In genomic region chr9:5886114-5886939, GRCh38 we compare ENCODE assay signal across 8 cellular contexts. TPM values are rescaled to one million over a fixed set of nuclear protein-coding genes. Genes with fewer than 3 reads are reported as not detected.
DNase-seq lines count a peak whose midpoint lies in the region; ATAC-seq and TF ChIP-seq lines count a peak whose summit lies in the region.

No MANE protein-coding gene starts in this region.

- H3K18ac ChIP-seq in IMR-90 (ENCODE audit: low read depth, low read length): no peak overlapping the region

- H3K9me3 ChIP-seq in IMR-90 (ENCODE audit: control insufficient read depth, insufficient read depth, low read length): no peaks in the 10 kb centered on the region
- no peaks in the 10 kb centered on the region for H3K9me3 ChIP-seq in ovary
- H3K9me3 ChIP-seq in tibial nerve: no peaks in the 10 kb centered on the region

- intact Hi-C loops in IMR-90 (cut with micrococcal nuclease): loop anchor here (1.0 to 2.0 kb wide), 2 partner anchors 168 to 420 kb away; no protein-coding TSS in a partner anchor
- intact Hi-C loops in ovary (cut with DNase I): loop anchor here in 3 of 4 donors (5.0 to 10.0 kb wide), 2 partner anchors 161 to 168 kb away; no protein-coding TSS in a partner anchor

- no peak overlapping the region for H3K14ac ChIP-seq in IMR-90 (replicated peaks; ENCODE audit: low read depth, low read length)

- ATAC-seq in GM21576 (IDR thresholded peaks at IDR 0.05; ENCODE audit: unreplicated experiment) (peak; percentile 91), IMR-90 (ENCODE audit: low read depth) (peak; percentile 99)

- no peak overlapping the region for H3K27ac ChIP-seq in IMR-90 (ENCODE audit: insufficient read depth, low read length)
- no peak overlapping the region for H3K27ac ChIP-seq in ovary
- H3K27ac ChIP-seq in tibial nerve: no peak overlapping the region

- no peak overlapping the region for H3K4ac ChIP-seq in IMR-90 (ENCODE audit: low read depth, low read length)

- H3K79me1 ChIP-seq in IMR-90 (ENCODE audit: low read depth in 1 of 2, low read length in 2 of 2): no peaks in the 10 kb centered on the region

- POLR2A ChIA-PET in IMR-90 (lab: Charles Lee; ENCODE audit: unreplicated experiment): no interaction called here

- DNase-seq in EH (ENCODE audit: low read depth): peak; percentile 67
- peak; percentile 65 for DNase-seq in IMR-90
- peak; percentile 61 for DNase-seq in RPMI7951 (ENCODE audit: low read depth)
- peak; percentile 64 to 65 for DNase-seq in activated T-helper 1 cell treated with anti-CD3 and anti-CD28 coated beads, Interleukin-2, amount 50 U/mL, for 16 hours (ENCODE audit: low read depth in 1 of 2, low spot score in 1 of 2)
- DNase-seq in fibroblast of villous mesenchyme (ENCODE audit: low read depth): peak; percentile 72
- DNase-seq in ovary: peak; percentile 62 to 83 (median 79)
- peak; percentile 40 to 74 for DNase-seq in tibial nerve (ENCODE audit: low spot score in 2 of 2)

- TF ChIP-seq CTCF in IMR-90 (conservative IDR thresholded peaks at IDR 0.05; ENCODE audit: low read depth, low read length): peak; percentile 93
- TF ChIP-seq CTCF in fibroblast of villous mesenchyme (IDR thresholded peaks at IDR 0.05; ENCODE audit: insufficient read depth, low read depth, low read length): peak; percentile 96
- peak; percentile 62 to 79 (median 68) for TF ChIP-seq CTCF in ovary (IDR thresholded peaks at IDR 0.05)
- peak; percentile 71 to 84 (median 79) for TF ChIP-seq CTCF in tibial nerve (IDR thresholded peaks at IDR 0.05)

- no peak overlapping the region for H2BK5ac ChIP-seq in IMR-90 (ENCODE audit: low read depth, low read length, poor library complexity, severe bottlenecking)

- H3K4me1 ChIP-seq in IMR-90 (ENCODE audit: control insufficient read depth, insufficient read depth, low read length): no peaks in the 10 kb centered on the region
- no peaks in the 10 kb centered on the region for H3K4me1 ChIP-seq in ovary (ENCODE audit: insufficient read depth)
- H3K4me1 ChIP-seq in tibial nerve: no peaks in the 10 kb centered on the region

- H3K27me3 ChIP-seq in IMR-90 (ENCODE audit: control insufficient read depth, insufficient read depth, low read length) (peaks cover 11% of the 10 kb centered on the region), ovary (no peaks in the 10 kb centered on the region), tibial nerve (no peaks in the 10 kb centered on the region)

- H3K56ac ChIP-seq in IMR-90 (ENCODE audit: extremely low read depth, insufficient read depth, low read length): no peak overlapping the region

- H2BK20ac ChIP-seq in IMR-90 (ENCODE audit: low read depth, low read length): no peak overlapping the region

- no peak overlapping the region for H3K23ac ChIP-seq in IMR-90 (ENCODE audit: low read depth, low read length)

- peak overlapping the region; percentile 35 for H2AFZ ChIP-seq in IMR-90 (replicated peaks; ENCODE audit: low read length, poor library complexity)

- H4K8ac ChIP-seq in IMR-90 (ENCODE audit: low read depth in 2 of 2, low read length in 2 of 2): no peak overlapping the region

- H3K9ac ChIP-seq in IMR-90 (ENCODE audit: low read depth, low read length): no peak overlapping the region

- CTCF ChIA-PET in IMR-90 (lab: Yijun Ruan, JAX): interaction anchor here (0.5 to 1.7 kb wide), 9 partner anchors 8 to 1388 kb away, joined by 3 to 12 read pairs (median 3); no protein-coding TSS in a partner anchor

- TF ChIP-seq EP300 in ovary (IDR thresholded peaks at IDR 0.05) (no peak), tibial nerve (IDR thresholded peaks at IDR 0.05) (no peak)

- H3K4me3 ChIP-seq in IMR-90 (ENCODE audit: insufficient read depth, low read depth, low read length): no peak overlapping the region
- no peak overlapping the region for H3K4me3 ChIP-seq in fibroblast of villous mesenchyme (ENCODE audit: low read depth, low read length)
- H3K4me3 ChIP-seq in ovary: no peak overlapping the region
- no peak overlapping the region for H3K4me3 ChIP-seq in tibial nerve

- no peak overlapping the region for H4K91ac ChIP-seq in IMR-90 (ENCODE audit: insufficient read depth, low read depth, low read length)

- WGBS in IMR-90 (ENCODE audit: extremely low coverage in 2 of 2, insufficient read length in 1 of 2), 2 experiments: 75% methylated on average over 2 of the region's 8 CpGs; no CpG with 5 or more reads in 1 of the 2 experiments
- WGBS in ovary, 3 donors: 53 to 58% (median 57%) methylated on average over 8 of the region's 8 CpGs
- 56 to 57% methylated on average over 8 of the region's 8 CpGs for WGBS in tibial nerve, 2 donors

- dilution Hi-C loops in IMR-90 (cut with HindIII; ENCODE audit: low sequenced_read_pairs, unreplicated experiment): no loop called here

- no TSS peak for BruUV-seq in IMR-90 (replicated peaks; lab: Mats Ljungman, UMichigan)

- H2AK5ac ChIP-seq in IMR-90 (ENCODE audit: low read depth, low read length): no peak overlapping the region

- TF ChIP-seq POLR2A in IMR-90 (IDR thresholded peaks at IDR 0.05; ENCODE audit: low read depth, low read length): 0 out of 2 replicates have a peak, but pooled peaks have one; percentile 33
- no peak for TF ChIP-seq POLR2A in ovary (IDR thresholded peaks at IDR 0.05)
- no peak for TF ChIP-seq POLR2A in tibial nerve (IDR thresholded peaks at IDR 0.05)

- H3K36me3 ChIP-seq in IMR-90 (ENCODE audit: control insufficient read depth, insufficient read depth, low read length) (no peaks in the 10 kb centered on the region), ovary (no peaks in the 10 kb centered on the region), tibial nerve (no peaks in the 10 kb centered on the region)

- in situ Hi-C loops in IMR-90 (cut with MboI; ENCODE audit: low sequenced_read_pairs): loop anchor here (10.0 kb wide), 1 partner anchor 418 kb away; no protein-coding TSS in a partner anchor

- TF ChIP-seq RAD21 in IMR-90 (IDR thresholded peaks at IDR 0.05; ENCODE audit: low read length): peak; percentile 90

- no peak overlapping the region for H2BK120ac ChIP-seq in IMR-90 (ENCODE audit: low read depth, low read length)

- peak overlapping the region; percentile 8 for H2AK9ac ChIP-seq in IMR-90 (replicated peaks; ENCODE audit: low read depth, low read length, poor library complexity)

- no peak overlapping the region for H3K4me2 ChIP-seq in IMR-90 (ENCODE audit: low read depth, low read length)

- no peaks in the 10 kb centered on the region for H3K9me1 ChIP-seq in IMR-90 (ENCODE audit: insufficient read depth, low read length)

- H2BK15ac ChIP-seq in IMR-90 (ENCODE audit: low read depth, low read length): no peak overlapping the region

- H4K20me1 ChIP-seq in IMR-90 (ENCODE audit: insufficient read depth, low read length): no peaks in the 10 kb centered on the region

- H4K5ac ChIP-seq in IMR-90 (ENCODE audit: low read depth, low read length): no peak overlapping the region

TF ChIP-seq in IMR-90, 13 proteins besides CTCF, POLR2A, EP300 and RAD21:
- peak; percentile 37; the same call in 1 of the 2 replicates for TF ChIP-seq MAZ (IDR thresholded peaks at IDR 0.05; ENCODE audit: borderline replicate concordance, low read depth, low read length)
- peak; percentile 76 for TF ChIP-seq SMC3 (IDR thresholded peaks at IDR 0.05; ENCODE audit: low read depth, low read length)
- TF ChIP-seq USF2 (IDR thresholded peaks at IDR 0.05; ENCODE audit: low read depth, low read length): peak; percentile 17; the same call in 1 of the 2 replicates
- TF ChIP-seq FOS (IDR thresholded peaks at IDR 0.05; ENCODE audit: low read depth, low read length): no peak

RNA-seq across cellular contexts. Expression of gene MLANA, which starts 4.4 kb away (rescaled TPM):
- not detected in 2 replicates for total RNA-seq in IMR-90 (2012; rRNA removed)
- not detected in 2 replicates for polyA plus RNA-seq in IMR-90 (2012; rRNA removed)
- polyA plus RNA-seq in IMR-90 (2012; cell fraction: cytosol; rRNA removed): not detected in 2 replicates
- polyA plus RNA-seq in IMR-90 (2012; cell fraction: nucleus; rRNA removed; ENCODE audit: low replicate concordance): not detected in 2 replicates
- total RNA-seq in RPMI7951 (2014; rRNA removed; shearing (Covaris generic)): not detected in 2 replicates
- total RNA-seq in fibroblast of villous mesenchyme: not detected in 2 replicates
- total RNA-seq in ovary: not detected
- not detected for polyA plus RNA-seq in ovary
- not detected for total RNA-seq in tibial nerve

RNA-seq across cellular contexts. Expression of gene ERMP1, which starts 53.4 kb away (rescaled TPM):
- 4.7 and 5.0 TPM in 2 replicates for total RNA-seq in IMR-90 (2012; rRNA removed)
- 1.6 and 2.2 TPM in 2 replicates for polyA plus RNA-seq in IMR-90 (2012; rRNA removed)
- 1.3 TPM in 2 replicates for polyA plus RNA-seq in IMR-90 (2012; cell fraction: cytosol; rRNA removed)
- 0.72 and 2.1 TPM in 2 replicates for polyA plus RNA-seq in IMR-90 (2012; cell fraction: nucleus; rRNA removed; ENCODE audit: low replicate concordance)
- total RNA-seq in RPMI7951 (2014; rRNA removed; shearing (Covaris generic)): 21.7 and 25.2 TPM in 2 replicates
- total RNA-seq in fibroblast of villous mesenchyme: 38.3 and 58.3 TPM in 2 replicates
- total RNA-seq in ovary: 10 to 100 TPM in 6 of 7 donors, 1 to 10 TPM in 1; 9.4 to 18.3 (median 14.8) TPM
- polyA plus RNA-seq in ovary: 100 to 1,000 TPM in 1 of 2 donors, 1 to 10 TPM in 1; 8.3 to 217 TPM
- 10 to 100 TPM; 11.1 to 17.5 (median 13.6) TPM for total RNA-seq in tibial nerve
